In genomic region chr11:68525320-68525719, GRCh38 we compare ENCODE assay signal across 18 cellular contexts.
"Had no signal": no experiment of that assay in that cellular context is flagged by ENCODE, and none has a peak within 500 bp of the region (broad histone marks: within the 10 kb centered on the region; RNA-seq: fewer than 3 reads in every experiment).

No MANE protein-coding gene starts in this region.

- H3K27me3 Mint-ChIP-seq: activated CD8-positive, alpha-beta T cell treated with anti-CD3 and anti-CD28 coated beads for 36 hours; activated naive CD8-positive, alpha-beta T cell treated with anti-CD3 and anti-CD28 coated beads, Interleukin-2, amount 10 ng/mL, durations not matched to agents 7 days and 5 days; brain; type B pancreatic cell had no signal

- H3K9me3 ChIP-seq: right atrium auricular region had no signal

- ATAC-seq: activated CD8-positive, alpha-beta T cell treated with anti-CD3 and anti-CD28 coated beads for 36 hours; natural killer cell had no signal

- H3K27ac Mint-ChIP-seq: activated naive CD8-positive, alpha-beta T cell treated with anti-CD3 and anti-CD28 coated beads, Interleukin-2, amount 10 ng/mL, durations not matched to agents 7 days and 5 days; brain had no signal

- H3K9me3 Mint-ChIP-seq: activated CD8-positive, alpha-beta T cell treated with anti-CD3 and anti-CD28 coated beads for 36 hours; activated naive CD8-positive, alpha-beta T cell treated with anti-CD3 and anti-CD28 coated beads, Interleukin-2, amount 10 ng/mL, durations not matched to agents 7 days and 5 days; brain; natural killer cell; type B pancreatic cell had no signal

- H3K27me3 ChIP-seq: right atrium auricular region had no signal

- H3K4me3 Mint-ChIP-seq: activated CD8-positive, alpha-beta T cell treated with anti-CD3 and anti-CD28 coated beads for 36 hours; activated naive CD8-positive, alpha-beta T cell treated with anti-CD3 and anti-CD28 coated beads, Interleukin-2, amount 10 ng/mL, durations not matched to agents 7 days and 5 days; brain; natural killer cell; type B pancreatic cell had no signal

- DNase-seq: activated CD4-positive, alpha-beta T cell treated with anti-CD3 and anti-CD28 coated beads for 48 hours; activated CD8-positive, alpha-beta T cell treated with anti-CD3 and anti-CD28 coated beads for 36 hours; activated naive CD8-positive, alpha-beta T cell treated with anti-CD3 and anti-CD28 coated beads, Interleukin-2, amount 10 ng/mL, durations not matched to agents 7 days and 5 days; activated T-cell treated with anti-CD3 and anti-CD28 coated beads, Interleukin-2, amount 50 U/mL, for 48 hours; central memory CD4-positive, alpha-beta T cell; cortex of kidney; effector CD4-positive, alpha-beta T cell; foreskin fibroblast; glutamatergic neuron; natural killer cell; posterior cingulate gyrus; stimulated activated CD4-positive, alpha-beta T cell treated with anti-CD3 and anti-CD28 coated beads, Interleukin-4, amount 100 ng/mL, for 24 hours; stimulated activated naive CD4-positive, alpha-beta T cell treated with Interleukin-2 at 50 U/mL for 16 hours; T-helper 2 cell had no signal

- H3K4me3 ChIP-seq: right atrium auricular region, skin epidermis had no signal
